In genomic region chr4:57777871-57778270, GRCh38 we compare ENCODE assay signal across 27 cellular contexts.
"Had no signal": no experiment of that assay in that cellular context is flagged by ENCODE, and none has a peak within 500 bp of the region (broad histone marks: within the 10 kb centered on the region; RNA-seq: fewer than 3 reads in every experiment).

No MANE protein-coding gene starts in this region.

- H3K27ac ChIP-seq: colonic mucosa, epithelial cell of prostate, esophagus muscularis mucosa, foreskin keratinocyte, gastroesophageal sphincter, heart left ventricle, hepatocyte, ovary, psoas muscle, right lobe of liver, suprapubic skin, transverse colon, vagina had no signal

- H3K4me3 ChIP-seq: colonic mucosa, esophagus muscularis mucosa, gastroesophageal sphincter, heart left ventricle, hepatocyte, lung, ovary, psoas muscle, right lobe of liver, suprapubic skin, transverse colon, vagina had no signal

- DNase-seq: colonic mucosa; effector CD8-positive, alpha-beta T cell; endodermal cell; heart left ventricle; immature natural killer cell; natural killer cell; occipital lobe; ovary; psoas muscle; right lobe of liver; small intestine; stimulated activated CD4-positive, alpha-beta T cell treated with anti-CD3 and anti-CD28 coated beads, Interleukin-12 subunit alpha, Interleukin-12 subunit beta, amount 100 ng/mL, for 4 hours; stimulated activated CD4-positive, alpha-beta T cell treated with anti-CD3 and anti-CD28 coated beads, Interleukin-1b, Interleukin-23, amount 100 ng/mL, for 48 hours; stimulated activated CD4-positive, alpha-beta T cell treated with anti-CD3 and anti-CD28 coated beads, Interleukin-4, amount 100 ng/mL, for 1 hour; stimulated activated CD8-positive, alpha-beta memory T cell treated with anti-CD3 and anti-CD28 coated beads, Interleukin-4, amount 100 ng/mL, for 48 hours; stimulated activated naive CD4-positive, alpha-beta T cell; stimulated activated naive CD8-positive, alpha-beta T cell treated with anti-CD3 and anti-CD28 coated beads, Interleukin-15, amount 100 ng/mL, for 72 hours; transverse colon had no signal

- H3K36me3 ChIP-seq: colonic mucosa, esophagus muscularis mucosa, gastroesophageal sphincter, heart left ventricle, ovary, right lobe of liver, suprapubic skin, transverse colon, vagina had no signal

- ATAC-seq: foreskin keratinocyte; gastroesophageal sphincter; heart left ventricle; left lobe of liver; natural killer cell; psoas muscle; right lobe of liver; stimulated activated naive CD8-positive, alpha-beta T cell treated with anti-CD3 and anti-CD28 coated beads, Interleukin-15, amount 100 ng/mL, for 72 hours had no signal

- H3K4me1 ChIP-seq: colonic mucosa, esophagus muscularis mucosa, foreskin keratinocyte, gastroesophageal sphincter, heart left ventricle, psoas muscle, right lobe of liver, suprapubic skin, transverse colon, vagina had no signal

- H3K9me3 ChIP-seq: colonic mucosa, gastroesophageal sphincter, heart left ventricle, ovary, psoas muscle, right lobe of liver, suprapubic skin, transverse colon, vagina had no signal

- H3K27me3 ChIP-seq: colonic mucosa, esophagus muscularis mucosa, foreskin keratinocyte, gastroesophageal sphincter, heart left ventricle, hepatocyte, ovary, right lobe of liver, suprapubic skin, transverse colon, vagina had no signal
